Comparison of ENCODE assay signal across 13 cellular contexts in genomic region chr2:174664084-174664759, GRCh38.
A peak's percentile ranks its signal among the peaks of the same experiment; 100 is the strongest.
DNase-seq lines count a peak whose midpoint lies in the region; ATAC-seq and TF ChIP-seq lines count a peak whose summit lies in the region.
"Had no signal": no experiment of that assay in that cellular context is flagged by ENCODE, and none has a peak within 500 bp of the region (broad histone marks: within the 10 kb centered on the region; RNA-seq: fewer than 3 reads in every experiment).

No MANE protein-coding gene starts in this region.

- no TSS peak for BruUV-seq in mammary epithelial cell (replicated peaks; lab: Mats Ljungman, UMichigan)

- dilution Hi-C loops in mammary epithelial cell (cut with HindIII; ENCODE audit: low sequenced_read_pairs) = no loop called here

- no peak for ATAC-seq in upper lobe of left lung (ENCODE audit: low FRiP score in 2 of 2)
- ATAC-seq: natural killer cell treated with Interleukin-12 subunit alpha and Interleukin-12 subunit beta and Interleukin-15 and Interleukin-18, amount 100 ng/mL, for 72 hours had no signal

- H3K79me2 ChIP-seq in mammary epithelial cell (ENCODE audit: insufficient read depth, low read length) = no peaks in the 10 kb centered on the region

- H3K4me3 ChIP-seq in mammary epithelial cell (replicated peaks in 1 of 3; ENCODE audit: insufficient read depth in 1 of 3, low read depth in 2 of 3, low read length in 3 of 3) (no peak overlapping the region), muscle layer of colon (ENCODE audit: low read depth in 1 of 2, low read length in 2 of 2) (peak overlapping the region in 1 of 2 donors; percentile 34), tibial artery (no peak overlapping the region), upper lobe of left lung (no peak overlapping the region)

- no peaks in the 10 kb centered on the region for H4K20me1 ChIP-seq in mammary epithelial cell (ENCODE audit: insufficient read depth, low read length)

- peaks cover 47% of the 10 kb centered on the region for H3K4me1 Mint-ChIP-seq in activated CD4-positive, alpha-beta T cell treated with anti-CD3 and anti-CD28 coated beads, Interleukin-2, amount 10 ng/mL, durations not matched to agents 24 days and 14 days

- TF ChIP-seq CTCF in mammary epithelial cell (conservative IDR thresholded peaks at IDR 0.05 in 1 of 2, IDR thresholded peaks at IDR 0.05 in 1 of 2; ENCODE audit: extremely low read depth in 1 of 2, insufficient read depth in 1 of 2, low read depth in 1 of 2, low read length in 2 of 2) = no peak
- TF ChIP-seq CTCF in tibial artery (IDR thresholded peaks at IDR 0.05) = no peak
- no peak for TF ChIP-seq CTCF in upper lobe of left lung (IDR thresholded peaks at IDR 0.05)

- H3K9me3 Mint-ChIP-seq in activated CD4-positive, alpha-beta T cell treated with anti-CD3 and anti-CD28 coated beads, Interleukin-2, amount 10 ng/mL, durations not matched to agents 24 days and 14 days = no peaks in the 10 kb centered on the region
- H3K9me3 Mint-ChIP-seq: natural killer cell treated with Interleukin-12 subunit alpha and Interleukin-12 subunit beta and Interleukin-15 and Interleukin-18, amount 100 ng/mL, for 72 hours had no signal

- H3K9me3 ChIP-seq in mammary epithelial cell (replicated peaks; ENCODE audit: insufficient read depth, low read length) = no peaks in the 10 kb centered on the region
- no peaks in the 10 kb centered on the region for H3K9me3 ChIP-seq in muscle layer of colon (ENCODE audit: low read length)
- H3K9me3 ChIP-seq in tibial artery = no peaks in the 10 kb centered on the region
- H3K9me3 ChIP-seq in upper lobe of left lung = no peaks in the 10 kb centered on the region

- no peak overlapping the region for H3K4me3 Mint-ChIP-seq in activated CD4-positive, alpha-beta T cell treated with anti-CD3 and anti-CD28 coated beads, Interleukin-2, amount 10 ng/mL, durations not matched to agents 24 days and 14 days
- H3K4me3 Mint-ChIP-seq: natural killer cell treated with Interleukin-12 subunit alpha and Interleukin-12 subunit beta and Interleukin-15 and Interleukin-18, amount 100 ng/mL, for 72 hours had no signal

- WGBS in mammary epithelial cell (ENCODE audit: low coverage, missing lambda C conversion rate) = 83% methylated on average over 6 of the region's 7 CpGs
- WGBS in upper lobe of left lung, 2 donors = 91% methylated on average over 7 of the region's 7 CpGs

- in situ Hi-C loops in mammary epithelial cell (cut with MboI; ENCODE audit: low sequenced_read_pairs in 2 of 2) = no loop called here

- H3K9ac ChIP-seq in mammary epithelial cell (ENCODE audit: insufficient read depth, low read length) (no peak overlapping the region), muscle layer of colon (ENCODE audit: low read length) (peak overlapping the region; percentile 32)

- DNase-seq in activated CD4-positive, alpha-beta T cell treated with anti-CD3 and anti-CD28 coated beads, Interleukin-2, amount 10 ng/mL, durations not matched to agents 24 days and 14 days = no peak
- no peak for DNase-seq in activated CD4-positive, alpha-beta T cell treated with anti-CD3 and anti-CD28 coated beads for 4 hours
- DNase-seq in mammary epithelial cell (peak; percentile 8), tibial artery (no peak), HT-29 (ENCODE audit: low spot score) (no peak), upper lobe of left lung (no peak), KG1 (lab: John Stamatoyannopoulos, UW) (no peak)
- DNase-seq: erythroblast; NCI-H446; stimulated activated CD8-positive, alpha-beta memory T cell treated with anti-CD3 and anti-CD28 coated beads, Interleukin-4, amount 100 ng/mL, for 48 hours had no signal

- TF ChIP-seq EP300 in upper lobe of left lung (IDR thresholded peaks at IDR 0.05) = no peak

- H3K27me3 ChIP-seq in mammary epithelial cell (ENCODE audit: insufficient read depth, low read length) (no peaks in the 10 kb centered on the region), muscle layer of colon (ENCODE audit: control insufficient read depth in 1 of 2, insufficient read depth in 2 of 2, low read length in 2 of 2) (no peaks in the 10 kb centered on the region), tibial artery (no peaks in the 10 kb centered on the region), upper lobe of left lung (no peaks in the 10 kb centered on the region)

- H3K4me2 ChIP-seq in mammary epithelial cell (ENCODE audit: insufficient read depth, low read depth, low read length) = no peak overlapping the region

- H3K4me1 ChIP-seq in mammary epithelial cell (ENCODE audit: insufficient read depth, low read length) (no peaks in the 10 kb centered on the region), muscle layer of colon (ENCODE audit: insufficient read depth, low read length) (peaks cover 59% of the 10 kb centered on the region), tibial artery (peaks cover 0 to 86% (median 48%) of the 10 kb centered on the region in 4 donors), upper lobe of left lung (peaks cover 16 to 42% (median 19%) of the 10 kb centered on the region in 4 donors)

- CTCF ChIA-PET in mammary epithelial cell (lab: Charles Lee; ENCODE audit: low non-redundant PET) = no interaction called here

- H3K36me3 Mint-ChIP-seq in activated CD4-positive, alpha-beta T cell treated with anti-CD3 and anti-CD28 coated beads, Interleukin-2, amount 10 ng/mL, durations not matched to agents 24 days and 14 days (ENCODE audit: low read depth) = peaks cover 9% of the 10 kb centered on the region
- H3K36me3 Mint-ChIP-seq: natural killer cell treated with Interleukin-12 subunit alpha and Interleukin-12 subunit beta and Interleukin-15 and Interleukin-18, amount 100 ng/mL, for 72 hours had no signal

- no peak for TF ChIP-seq POLR2A in upper lobe of left lung (IDR thresholded peaks at IDR 0.05)

- H3K27me3 Mint-ChIP-seq in activated CD4-positive, alpha-beta T cell treated with anti-CD3 and anti-CD28 coated beads, Interleukin-2, amount 10 ng/mL, durations not matched to agents 24 days and 14 days = no peaks in the 10 kb centered on the region
- H3K27me3 Mint-ChIP-seq: natural killer cell treated with Interleukin-12 subunit alpha and Interleukin-12 subunit beta and Interleukin-15 and Interleukin-18, amount 100 ng/mL, for 72 hours had no signal

- intact Hi-C loops in activated CD4-positive, alpha-beta T cell treated with anti-CD3 and anti-CD28 coated beads, Interleukin-2, amount 10 ng/mL, durations not matched to agents 24 days and 14 days (cut with micrococcal nuclease) = no loop called here
- intact Hi-C loops in mammary epithelial cell (cut with micrococcal nuclease) (no loop called here), tibial artery (cut with DNase I; ENCODE audit: low total_unique reads) (no loop called here)

- H3K36me3 ChIP-seq in mammary epithelial cell (ENCODE audit: insufficient read depth, low read length) (no peaks in the 10 kb centered on the region), muscle layer of colon (ENCODE audit: insufficient read depth, low read length) (no peaks in the 10 kb centered on the region), tibial artery (no peaks in the 10 kb centered on the region), upper lobe of left lung (no peaks in the 10 kb centered on the region)

- H3K27ac ChIP-seq in mammary epithelial cell (ENCODE audit: insufficient read depth, low read depth, low read length) = no peak overlapping the region
- peak overlapping the region; percentile 66 for H3K27ac ChIP-seq in muscle layer of colon (ENCODE audit: low read depth, low read length)
- peak overlapping the region; percentile 85 to 87 for H3K27ac ChIP-seq in tibial artery
- H3K27ac ChIP-seq in upper lobe of left lung = peak overlapping the region in 2 of 4 donors; percentile 19 to 53
- H3K27ac ChIP-seq: 22Rv1 had no signal

- H2AFZ ChIP-seq in mammary epithelial cell (ENCODE audit: low read depth, low read length) = no peak overlapping the region

- H3K27ac Mint-ChIP-seq in activated CD4-positive, alpha-beta T cell treated with anti-CD3 and anti-CD28 coated beads, Interleukin-2, amount 10 ng/mL, durations not matched to agents 24 days and 14 days = peak overlapping the region; percentile 37
- H3K27ac Mint-ChIP-seq: natural killer cell treated with Interleukin-12 subunit alpha and Interleukin-12 subunit beta and Interleukin-15 and Interleukin-18, amount 100 ng/mL, for 72 hours had no signal
